Comparison of ENCODE assay signal across 8 cellular contexts in genomic region chr10:133278577-133279265, GRCh38. TPM values are rescaled to one million over a fixed set of nuclear protein-coding genes. Genes with fewer than 3 reads are reported as not detected.
A peak's percentile ranks its signal among the peaks of the same experiment; 100 is the strongest.
DNase-seq lines count a peak whose midpoint lies in the region; ATAC-seq, FAIRE-seq and TF ChIP-seq lines count a peak whose summit lies in the region.

No MANE protein-coding gene starts in this region.

- in situ Hi-C loops in K562 (cut with MboI) = no loop called here

- no peaks in the 10 kb centered on the region for H3K27me3 ChIP-seq in K562 (ENCODE audit: control insufficient read depth in 2 of 2, insufficient read depth in 2 of 2, low read length in 2 of 2)

- H4K20me1 ChIP-seq in K562 (replicated peaks; ENCODE audit: control insufficient read depth, insufficient read depth, low read length) = no peaks in the 10 kb centered on the region

- ATAC-seq in HG03066 (IDR thresholded peaks at IDR 0.05; ENCODE audit: low read depth, unreplicated experiment) = peak; percentile 40
- ATAC-seq in K562 = peak; percentile 86

- H3K36me3 ChIP-seq in K562 (ENCODE audit: control insufficient read depth, insufficient read depth, low read length) = peaks cover 28% of the 10 kb centered on the region; the same call in 1 of the 3 replicates

- 0 out of 4 replicates have a peak, but pooled peaks of 1 of the 2 experiments have one; percentile 8 for TF ChIP-seq RAD21 in K562 (CRISPR knock-in tag; conservative IDR thresholded peaks at IDR 0.05 in 1 of 2, IDR thresholded peaks at IDR 0.05 in 1 of 2)

- H3K9me3 ChIP-seq in K562 (replicated peaks; ENCODE audit: control insufficient read depth, insufficient read depth, low read depth, low read length) = no peaks in the 10 kb centered on the region

- DNase-seq in activated CD4-positive, CD25-positive, alpha-beta regulatory T cell treated with anti-CD3 and anti-CD28 coated beads, Interleukin-2, amount 50 U/mL, for 72 hours = peak; percentile 64
- no peak for DNase-seq in activated CD4-positive, CD25-positive, alpha-beta regulatory T cell (lab: John Stamatoyannopoulos, UW)
- DNase-seq in RPMI8226 (peak; percentile 21), K562 (ENCODE audit: extremely low read depth in 1 of 4, low spot score in 3 of 4) (peak; percentile 80 to 86 (median 83)), midbrain (lab: John Stamatoyannopoulos, UW) (peak; percentile 1), ecto neural progenitor cell (ENCODE audit: low spot score) (no peak), NCI-H524 treated with DMSO at 0.1 percent for 48 hours (lab: John Stamatoyannopoulos, UW) (no peak)

- intact Hi-C loops in K562 (cut with micrococcal nuclease) = loop anchor here (2.0 kb wide), 1 partner anchor 26 kb away; no protein-coding TSS in a partner anchor

- peak; percentile 95 for FAIRE-seq in K562 (lab: Jason Lieb, UNC)

- CTCF ChIA-PET in K562 (lab: Yijun Ruan, JAX; ENCODE audit: low intra/inter-chr PET ratio) = no interaction called here

- peak in 1 of 3 experiments; percentile 14; a peak in 1 of 6 replicates for TF ChIP-seq CTCF in K562 (IDR thresholded peaks at IDR 0.05 in 2 of 3, conservative IDR thresholded peaks at IDR 0.05 in 1 of 3; ENCODE audit: insufficient read depth in 2 of 3, low read depth in 1 of 3, low read length in 3 of 3)

- H3K4me1 ChIP-seq in K562 (replicated peaks in 1 of 2; ENCODE audit: control insufficient read depth in 2 of 2, insufficient read depth in 2 of 2, low read length in 2 of 2) = peaks cover 40 to 71% of the 10 kb centered on the region in 2 experiments

- H3K9me1 ChIP-seq in K562 (ENCODE audit: control insufficient read depth, insufficient read depth, low read length) = peaks cover 3% of the 10 kb centered on the region

- WGBS in K562 (ENCODE audit: insufficient coverage, low coverage, missing lambda C conversion rate) = 6% methylated on average over 13 of the region's 19 CpGs

- H3K4me3 ChIP-seq in K562 = no peak overlapping the region

- BruUV-seq in K562 (replicated peaks; lab: Mats Ljungman, UMichigan) = no TSS peak

- POLR2A ChIA-PET in K562 (lab: Yijun Ruan, JAX) = interaction anchor here (0.6 to 1.5 kb wide), 11 partner anchors 15 to 62 kb away, joined by 3 to 4 read pairs (median 3); no protein-coding TSS in a partner anchor

- TF ChIP-seq POLR2A in K562 (conservative IDR thresholded peaks at IDR 0.05) = peak; percentile 49; the same call in 1 of the 2 replicates

- peak overlapping the region; percentile 61 to 77 for H3K9ac ChIP-seq in K562 (ENCODE audit: insufficient read depth in 1 of 2, low read depth in 2 of 2, low read length in 2 of 2)

- peak overlapping the region; percentile 72 for H3K4me2 ChIP-seq in K562 (ENCODE audit: insufficient read depth, low read length)

- peak overlapping the region; percentile 92 for H3K27ac ChIP-seq in K562 (ENCODE audit: extremely low read depth, low read depth, low read length)

- TF ChIP-seq EP300 in K562 (IDR thresholded peaks at IDR 0.05; ENCODE audit: low read length) = peak; percentile 77

- peak overlapping the region; percentile 38; the same call in 1 of the 2 replicates for H2AFZ ChIP-seq in K562 (ENCODE audit: low read depth, low read length)

- H3K79me2 ChIP-seq in K562 (ENCODE audit: control insufficient read depth, insufficient read depth, low read length) = no peaks in the 10 kb centered on the region

RNA-seq across cellular contexts. Expression of gene ADAM8, which starts 2.1 kb away (rescaled TPM):
- total RNA-seq in K562 (2011; cell fraction: chromatin; rRNA removed; ENCODE audit: low replicate concordance) = 8.0 and 37.9 TPM in 2 replicates
- total RNA-seq in K562 (2011; cell fraction: nucleolus; rRNA removed) = 34.7 and 35.9 TPM in 2 replicates
- 11.8 and 15.8 TPM in 2 replicates for total RNA-seq in K562 (2011; cell fraction: nucleoplasm; rRNA removed)
- 2.9 and 3.3 TPM in 2 replicates for total RNA-seq in K562 (2014; rRNA removed)
- 0.19 and 0.25 TPM in 2 replicates for total RNA-seq in K562 (2014; rRNA removed; fragmentation: Illumina TruSeq; extraction: Trizol)
- 1.0 TPM in 2 replicates for total RNA-seq in K562 (2015; rRNA removed; fragmentation: Illumina TruSeq; extraction: Trizol)
- total RNA-seq in K562 (2021) = 6.1 and 7.0 TPM in 2 replicates
- polyA plus RNA-seq in K562 (2011; rRNA removed) = 1.5 and 5.8 TPM in 2 replicates
- 5.3 and 5.8 TPM in 2 replicates for polyA plus RNA-seq in K562 (2011; cell fraction: cytosol; rRNA removed)
- polyA plus RNA-seq in K562 (2011; cell fraction: nucleus; rRNA removed) = 42.9 and 49.0 TPM in 2 replicates
- polyA plus RNA-seq in K562 (2012) = 4.0 and 16.8 TPM in 2 replicates
- polyA plus RNA-seq in K562 (2014; fragmentation: Illumina TruSeq; extraction: Trizol) = 1.1 and 3.4 TPM in 2 replicates
- under 1 TPM; 0.07 to 0.14 TPM for polyA plus RNA-seq in K562 (2014; fragmentation: Nextera tagmentation; extraction: Ambion mirVana)
- polyA plus RNA-seq in K562 (2014; rRNA removed) = 5.0 and 7.2 TPM in 2 replicates
- polyA minus RNA-seq in K562 (2011; rRNA and poly(A)+ RNA removed) = 1.0 and 1.6 TPM in 2 replicates
- polyA minus RNA-seq in K562 (2011; cell fraction: cytosol; rRNA and poly(A)+ RNA removed) = 3.1 and 5.6 TPM in 2 replicates
- polyA minus RNA-seq in K562 (2011; cell fraction: nucleus; rRNA and poly(A)+ RNA removed) = 14.7 and 18.5 TPM in 2 replicates

RNA-seq across cellular contexts. Expression of gene TUBGCP2, which starts 30.0 kb away (rescaled TPM):
- total RNA-seq in K562 (2011; cell fraction: chromatin; rRNA removed; ENCODE audit: low replicate concordance) = 97.4 and 177 TPM in 2 replicates
- 93.2 and 103 TPM in 2 replicates for total RNA-seq in K562 (2011; cell fraction: nucleolus; rRNA removed)
- total RNA-seq in K562 (2011; cell fraction: nucleoplasm; rRNA removed) = 81.1 and 81.7 TPM in 2 replicates
- total RNA-seq in K562 (2014; rRNA removed) (35.1 and 44.2 TPM in 2 replicates), K562 (2014; rRNA removed; fragmentation: Illumina TruSeq; extraction: Trizol) (21.0 and 22.1 TPM in 2 replicates), K562 (2015; rRNA removed; fragmentation: Illumina TruSeq; extraction: Trizol) (23.3 and 27.0 TPM in 2 replicates), K562 (2021) (56.6 and 56.7 TPM in 2 replicates)
- polyA plus RNA-seq in K562 (2011; rRNA removed) (39.3 and 45.1 TPM in 2 replicates), K562 (2014; fragmentation: Illumina TruSeq; extraction: Trizol) (28.4 and 35.5 TPM in 2 replicates), K562 (2014; fragmentation: Nextera tagmentation; extraction: Ambion mirVana) (1 to 10 TPM; 4.3 to 4.4 TPM), K562 (2014; rRNA removed) (32.0 and 33.0 TPM in 2 replicates)
- polyA plus RNA-seq in K562 (2011; cell fraction: cytosol; rRNA removed) = 33.2 and 44.0 TPM in 2 replicates
- polyA plus RNA-seq in K562 (2011; cell fraction: nucleus; rRNA removed) = 79.4 and 99.6 TPM in 2 replicates
- polyA plus RNA-seq in K562 (2012) = 29.8 and 48.0 TPM in 2 replicates
- 36.7 and 39.5 TPM in 2 replicates for polyA minus RNA-seq in K562 (2011; rRNA and poly(A)+ RNA removed)
- 29.7 and 33.5 TPM in 2 replicates for polyA minus RNA-seq in K562 (2011; cell fraction: cytosol; rRNA and poly(A)+ RNA removed)
- 35.9 and 60.8 TPM in 2 replicates for polyA minus RNA-seq in K562 (2011; cell fraction: nucleus; rRNA and poly(A)+ RNA removed)

RNA-seq across cellular contexts. Expression of gene ZNF511, which starts 30.0 kb away (rescaled TPM):
- total RNA-seq in K562 (2011; cell fraction: chromatin; rRNA removed; ENCODE audit: low replicate concordance) = 15.4 and 25.5 TPM in 2 replicates
- 20.5 and 22.4 TPM in 2 replicates for total RNA-seq in K562 (2011; cell fraction: nucleolus; rRNA removed)
- 21.4 and 24.6 TPM in 2 replicates for total RNA-seq in K562 (2011; cell fraction: nucleoplasm; rRNA removed)
- total RNA-seq in K562 (2014; rRNA removed) (36.3 and 44.4 TPM in 2 replicates), K562 (2014; rRNA removed; fragmentation: Illumina TruSeq; extraction: Trizol) (19.2 and 24.5 TPM in 2 replicates), K562 (2015; rRNA removed; fragmentation: Illumina TruSeq; extraction: Trizol) (46.6 and 48.8 TPM in 2 replicates), K562 (2021) (69.3 and 72.9 TPM in 2 replicates)
- polyA plus RNA-seq in K562 (2011; rRNA removed) (37.3 and 40.1 TPM in 2 replicates), K562 (2014; fragmentation: Illumina TruSeq; extraction: Trizol) (47.2 and 51.8 TPM in 2 replicates), K562 (2014; fragmentation: Nextera tagmentation; extraction: Ambion mirVana) (1 to 10 TPM in 1 of 2 experiments, under 1 TPM in 1; 0.61 to 3.7 TPM), K562 (2014; rRNA removed) (57.4 TPM in 2 replicates)
- 31.7 and 75.7 TPM in 2 replicates for polyA plus RNA-seq in K562 (2011; cell fraction: cytosol; rRNA removed)
- 45.8 and 50.3 TPM in 2 replicates for polyA plus RNA-seq in K562 (2011; cell fraction: nucleus; rRNA removed)
- 43.5 and 47.7 TPM in 2 replicates for polyA plus RNA-seq in K562 (2012)
- polyA minus RNA-seq in K562 (2011; rRNA and poly(A)+ RNA removed) = 11.4 and 19.7 TPM in 2 replicates
- polyA minus RNA-seq in K562 (2011; cell fraction: cytosol; rRNA and poly(A)+ RNA removed) = 18.1 and 20.8 TPM in 2 replicates
- 10.2 and 13.4 TPM in 2 replicates for polyA minus RNA-seq in K562 (2011; cell fraction: nucleus; rRNA and poly(A)+ RNA removed)

RNA-seq across cellular contexts. Expression of gene VENTX, which starts 41.1 kb away (rescaled TPM):
- total RNA-seq in K562 (2011; cell fraction: chromatin; rRNA removed; ENCODE audit: low replicate concordance) = 1.8 and 3.5 TPM in 2 replicates
- 2.1 and 2.7 TPM in 2 replicates for total RNA-seq in K562 (2011; cell fraction: nucleolus; rRNA removed)
- 1.6 and 1.7 TPM in 2 replicates for total RNA-seq in K562 (2011; cell fraction: nucleoplasm; rRNA removed)
- 0.45 and 0.49 TPM in 2 replicates for total RNA-seq in K562 (2014; rRNA removed)
- total RNA-seq in K562 (2014; rRNA removed; fragmentation: Illumina TruSeq; extraction: Trizol) = 0.16 and 0.18 TPM in 2 replicates
- total RNA-seq in K562 (2015; rRNA removed; fragmentation: Illumina TruSeq; extraction: Trizol) = 0.07 and 0.23 TPM in 2 replicates
- total RNA-seq in K562 (2021) = 0.55 and 0.69 TPM in 2 replicates
- 0.03 and 0.21 TPM in 2 replicates for polyA plus RNA-seq in K562 (2011; rRNA removed)
- polyA plus RNA-seq in K562 (2011; cell fraction: cytosol; rRNA removed) = 0.07 and 0.60 TPM in 2 replicates
- 0.17 and 2.0 TPM in 2 replicates for polyA plus RNA-seq in K562 (2011; cell fraction: nucleus; rRNA removed)
- 0.48 and 1.4 TPM in 2 replicates for polyA plus RNA-seq in K562 (2012)
- 0.19 and 0.29 TPM in 2 replicates for polyA plus RNA-seq in K562 (2014; fragmentation: Illumina TruSeq; extraction: Trizol)
- under 1 TPM in 1 of 2 experiments, not detected in 1; 0.07 TPM for polyA plus RNA-seq in K562 (2014; fragmentation: Nextera tagmentation; extraction: Ambion mirVana)
- polyA plus RNA-seq in K562 (2014; rRNA removed) = 0.36 and 0.70 TPM in 2 replicates
- polyA minus RNA-seq in K562 (2011; rRNA and poly(A)+ RNA removed) = not detected in 2 replicates
- not detected in 2 replicates for polyA minus RNA-seq in K562 (2011; cell fraction: cytosol; rRNA and poly(A)+ RNA removed)
- polyA minus RNA-seq in K562 (2011; cell fraction: nucleus; rRNA and poly(A)+ RNA removed) = 0.11 and 0.27 TPM in 2 replicates

RNA-seq across cellular contexts. Expression of gene UTF1, which starts 48.7 kb away (rescaled TPM):
- not detected in 2 replicates for total RNA-seq in K562 (2011; cell fraction: chromatin; rRNA removed; ENCODE audit: low replicate concordance)
- total RNA-seq in K562 (2011; cell fraction: nucleolus; rRNA removed) = not detected in 2 replicates
- not detected in 2 replicates for total RNA-seq in K562 (2011; cell fraction: nucleoplasm; rRNA removed)
- not detected in 2 replicates for total RNA-seq in K562 (2014; rRNA removed)
- total RNA-seq in K562 (2014; rRNA removed; fragmentation: Illumina TruSeq; extraction: Trizol) = not detected in 2 replicates
- total RNA-seq in K562 (2015; rRNA removed; fragmentation: Illumina TruSeq; extraction: Trizol) = not detected in 2 replicates
- total RNA-seq in K562 (2021) = 0.16 and 0.35 TPM in 2 replicates
- polyA plus RNA-seq in K562 (2011; rRNA removed) = not detected in 2 replicates
- 0.12 TPM in 1 of 2 replicates, not detected in the other for polyA plus RNA-seq in K562 (2011; cell fraction: cytosol; rRNA removed)
- polyA plus RNA-seq in K562 (2011; cell fraction: nucleus; rRNA removed) = 0.14 TPM in 1 of 2 replicates, not detected in the other
- 0.09 and 0.28 TPM in 2 replicates for polyA plus RNA-seq in K562 (2012)
- polyA plus RNA-seq in K562 (2014; fragmentation: Illumina TruSeq; extraction: Trizol) = not detected in 2 replicates
- polyA plus RNA-seq in K562 (2014; fragmentation: Nextera tagmentation; extraction: Ambion mirVana) = not detected
- 0.46 TPM in 1 of 2 replicates, not detected in the other for polyA plus RNA-seq in K562 (2014; rRNA removed)
- not detected in 2 replicates for polyA minus RNA-seq in K562 (2011; rRNA and poly(A)+ RNA removed)
- not detected in 2 replicates for polyA minus RNA-seq in K562 (2011; cell fraction: cytosol; rRNA and poly(A)+ RNA removed)
- polyA minus RNA-seq in K562 (2011; cell fraction: nucleus; rRNA and poly(A)+ RNA removed) = not detected in 2 replicates

Comparison
In these comparisons a context has a peak if more than half of its experiments do, and no peak if none do; other contexts are left out.
1. DNase-seq: peak in activated CD4-positive, CD25-positive, alpha-beta regulatory T cell treated with anti-CD3 and anti-CD28 coated beads, Interleukin-2, amount 50 U/mL, for 72 hours (single experiment), RPMI8226 (single experiment), K562 (4 of 4) and midbrain (single experiment); none in activated CD4-positive, CD25-positive, alpha-beta regulatory T cell (0 of 4), ecto neural progenitor cell (single experiment) and NCI-H524 treated with DMSO at 0.1 percent for 48 hours (single experiment).